ENCODE assay signal across 9 cellular contexts in genomic region chr2:63058149-63058741, GRCh38.
DNase-seq lines count a peak whose midpoint lies in the region.
"Had no signal": no experiment of that assay in that cellular context is flagged by ENCODE, and none has a peak within 500 bp of the region (broad histone marks: within the 10 kb centered on the region; RNA-seq: fewer than 3 reads in every experiment).

No MANE protein-coding gene starts in this region.

- peak overlapping the region; percentile 54 for H3K4me3 Mint-ChIP-seq in T-helper 2 cell treated with Interferon-gamma antibody and Interleukin-4, amounts not matched to agents 5 μg/mL and 100 μg/mL, for 36 hours
- peak overlapping the region; percentile 63 for H3K4me3 Mint-ChIP-seq in stimulated activated naive CD8-positive, alpha-beta T cell treated with anti-CD3 and anti-CD28 coated beads, Interleukin-15, Interleukin-2, amounts not matched to agents 100 ng/mL and 50 ng/mL, for 24 hours

- H3K27me3 Mint-ChIP-seq in T-helper 2 cell treated with Interferon-gamma antibody and Interleukin-4, amounts not matched to agents 5 μg/mL and 100 μg/mL, for 36 hours (ENCODE audit: low read depth), result peaks cover 86% of the 10 kb centered on the region
- H3K27me3 Mint-ChIP-seq in stimulated activated naive CD8-positive, alpha-beta T cell treated with anti-CD3 and anti-CD28 coated beads, Interleukin-15, Interleukin-2, amounts not matched to agents 100 ng/mL and 50 ng/mL, for 24 hours, result peaks cover 87% of the 10 kb centered on the region

- DNase-seq in T-helper 2 cell treated with Interferon-gamma antibody and Interleukin-4, amounts not matched to agents 5 μg/mL and 100 μg/mL, for 36 hours (ENCODE audit: low spot score), result no peak
- no peak for DNase-seq in T-helper 2 cell
- DNase-seq in activated CD8-positive, alpha-beta memory T cell treated with anti-CD3 and anti-CD28 coated beads, Interleukin-2, amount 50 U/mL, for 48 hours, result peak; percentile 57
- DNase-seq in iPS-NIHi11 (ENCODE audit: low spot score), result peak; percentile 21
- no peak for DNase-seq in effector CD4-positive, alpha-beta T cell
- DNase-seq in SHP77 treated with DMSO at 0.1 percent for 48 hours (lab: John Stamatoyannopoulos, UW), result no peak
- DNase-seq in activated CD4-positive, CD25-positive, alpha-beta regulatory T cell treated with anti-CD3 and anti-CD28 coated beads, Interleukin-2, amount 50 U/mL, for 72 hours, result no peak
- DNase-seq: left ventricle myocardium superior had no signal

- H3K9me3 Mint-ChIP-seq in T-helper 2 cell treated with Interferon-gamma antibody and Interleukin-4, amounts not matched to agents 5 μg/mL and 100 μg/mL, for 36 hours, result no peaks in the 10 kb centered on the region
- peaks cover 4% of the 10 kb centered on the region for H3K9me3 Mint-ChIP-seq in stimulated activated naive CD8-positive, alpha-beta T cell treated with anti-CD3 and anti-CD28 coated beads, Interleukin-15, Interleukin-2, amounts not matched to agents 100 ng/mL and 50 ng/mL, for 24 hours

- H3K4me1 Mint-ChIP-seq in T-helper 2 cell treated with Interferon-gamma antibody and Interleukin-4, amounts not matched to agents 5 μg/mL and 100 μg/mL, for 36 hours (ENCODE audit: low read depth), result peaks cover 41% of the 10 kb centered on the region
- H3K4me1 Mint-ChIP-seq in stimulated activated naive CD8-positive, alpha-beta T cell treated with anti-CD3 and anti-CD28 coated beads, Interleukin-15, Interleukin-2, amounts not matched to agents 100 ng/mL and 50 ng/mL, for 24 hours (ENCODE audit: low read depth), result peaks cover 56% of the 10 kb centered on the region

- H3K36me3 Mint-ChIP-seq in T-helper 2 cell treated with Interferon-gamma antibody and Interleukin-4, amounts not matched to agents 5 μg/mL and 100 μg/mL, for 36 hours (ENCODE audit: low read depth), result peaks cover 4% of the 10 kb centered on the region
- peaks cover 4% of the 10 kb centered on the region for H3K36me3 Mint-ChIP-seq in stimulated activated naive CD8-positive, alpha-beta T cell treated with anti-CD3 and anti-CD28 coated beads, Interleukin-15, Interleukin-2, amounts not matched to agents 100 ng/mL and 50 ng/mL, for 24 hours (ENCODE audit: low read depth)

- H3K27ac Mint-ChIP-seq in T-helper 2 cell treated with Interferon-gamma antibody and Interleukin-4, amounts not matched to agents 5 μg/mL and 100 μg/mL, for 36 hours, result no peak overlapping the region
- H3K27ac Mint-ChIP-seq in stimulated activated naive CD8-positive, alpha-beta T cell treated with anti-CD3 and anti-CD28 coated beads, Interleukin-15, Interleukin-2, amounts not matched to agents 100 ng/mL and 50 ng/mL, for 24 hours, result no peak overlapping the region

Comparison
In these comparisons a context has a peak if more than half of its experiments do, and no peak if none do; other contexts are left out.
1. DNase-seq: peak in activated CD8-positive, alpha-beta memory T cell treated with anti-CD3 and anti-CD28 coated beads, Interleukin-2, amount 50 U/mL, for 48 hours (single experiment) and iPS-NIHi11 (single experiment); none in T-helper 2 cell treated with Interferon-gamma antibody and Interleukin-4, amounts not matched to agents 5 μg/mL and 100 μg/mL, for 36 hours (single experiment), T-helper 2 cell (0 of 5), effector CD4-positive, alpha-beta T cell (single experiment), SHP77 treated with DMSO at 0.1 percent for 48 hours (single experiment) and activated CD4-positive, CD25-positive, alpha-beta regulatory T cell treated with anti-CD3 and anti-CD28 coated beads, Interleukin-2, amount 50 U/mL, for 72 hours (single experiment).